ENCODE assay signal across 27 cellular contexts in the genomic region with DNA sequence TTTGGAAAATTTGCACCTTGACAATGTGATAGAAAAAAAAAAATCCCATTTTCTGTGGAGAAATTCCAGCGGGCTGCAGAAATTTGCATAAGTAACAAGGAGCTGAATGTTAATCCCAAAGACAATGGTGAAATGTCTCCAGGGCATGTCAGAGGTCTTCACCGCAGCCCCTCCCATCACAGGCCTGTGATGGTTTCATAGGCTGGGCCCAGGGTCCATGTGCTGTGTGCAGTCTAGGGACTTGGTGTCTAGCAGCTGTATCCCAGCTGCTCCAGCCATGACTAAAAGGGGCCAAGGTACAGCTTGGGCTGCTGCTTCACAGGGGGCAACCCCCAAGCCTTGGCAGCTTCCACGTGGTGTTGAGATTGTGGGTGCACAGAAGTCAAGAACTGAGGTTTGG.
"Had no signal": no experiment of that assay in that cellular context is flagged by ENCODE, and none has a peak within 500 bp of the region (broad histone marks: within the 10 kb centered on the region; RNA-seq: fewer than 3 reads in every experiment).

No MANE protein-coding gene starts in this region.

- H3K27me3 Mint-ChIP-seq: naive thymus-derived CD4-positive, alpha-beta T cell; natural killer cell treated with Interleukin-12 subunit alpha and Interleukin-12 subunit beta and Interleukin-15 and Interleukin-18, amount 100 ng/mL, for 72 hours; progenitor cell of endocrine pancreas; stimulated activated naive B cell treated with anti-CD40 and anti-IgM and Interleukin-4, amounts not matched to agents 10 μg/mL and 1 μg/mL and 100 μg/mL, for 72 hours had no signal

- H3K36me3 Mint-ChIP-seq: stimulated activated naive B cell treated with anti-CD40 and anti-IgM and Interleukin-4, amounts not matched to agents 10 μg/mL and 1 μg/mL and 100 μg/mL, for 72 hours had no signal

- H3K4me1 Mint-ChIP-seq: mesothelial cell of epicardium; naive thymus-derived CD4-positive, alpha-beta T cell had no signal

- H3K4me3 Mint-ChIP-seq: mesothelial cell of epicardium; naive thymus-derived CD4-positive, alpha-beta T cell; natural killer cell treated with Interleukin-12 subunit alpha and Interleukin-12 subunit beta and Interleukin-15 and Interleukin-18, amount 100 ng/mL, for 72 hours; stimulated activated naive B cell treated with anti-CD40 and anti-IgM and Interleukin-4, amounts not matched to agents 10 μg/mL and 1 μg/mL and 100 μg/mL, for 72 hours had no signal

- H3K79me2 ChIP-seq: hepatocyte had no signal

- H3K9me3 Mint-ChIP-seq: mesothelial cell of epicardium; natural killer cell treated with Interleukin-12 subunit alpha and Interleukin-12 subunit beta and Interleukin-15 and Interleukin-18, amount 100 ng/mL, for 72 hours had no signal

- ATAC-seq: heart right ventricle; left colon; left lung; lower lobe of right lung; naive thymus-derived CD4-positive, alpha-beta T cell; natural killer cell treated with Interleukin-12 subunit alpha and Interleukin-12 subunit beta and Interleukin-15 and Interleukin-18, amount 100 ng/mL, for 72 hours; right lobe of liver; stimulated activated naive B cell treated with anti-CD40 and anti-IgM and Interleukin-4, amounts not matched to agents 10 μg/mL and 1 μg/mL and 100 μg/mL, for 72 hours; stimulated activated naive CD8-positive, alpha-beta T cell treated with anti-CD3 and anti-CD28 coated beads, Interleukin-15, Interleukin-2, amounts not matched to agents 100 U/mL and 50 U/mL, for 24 hours; upper lobe of right lung had no signal

- H2AFZ ChIP-seq: hepatocyte had no signal

- H3K4me2 ChIP-seq: hepatocyte had no signal

- H3K36me3 ChIP-seq: left lung, lower lobe of right lung, ovary, right atrium auricular region, upper lobe of right lung had no signal

- DNase-seq: heart right ventricle; kidney; left colon; left lung; lower lobe of right lung; mammary epithelial cell; mesenchymal stem cell; naive thymus-derived CD4-positive, alpha-beta T cell; ovary; right lobe of liver; stimulated activated CD4-positive, alpha-beta T cell treated with anti-CD3 and anti-CD28 coated beads, Interleukin-12 subunit alpha, Interleukin-12 subunit beta, amount 100 ng/mL, for 4 hours; stimulated activated CD4-positive, alpha-beta T cell treated with anti-CD3 and anti-CD28 coated beads, Interleukin-15, amount 100 ng/mL, for 24 hours; stimulated activated CD4-positive, alpha-beta T cell treated with anti-CD3 and anti-CD28 coated beads, Interleukin-2, amount 100 ng/mL, for 24 hours; stimulated activated CD4-positive, alpha-beta T cell treated with anti-CD3 and anti-CD28 coated beads, Interleukin-4, amount 100 ng/mL, for 1 hour; stimulated activated naive B cell treated with anti-CD40 and anti-IgM and Interleukin-4, amounts not matched to agents 10 μg/mL and 1 μg/mL and 100 μg/mL, for 72 hours; stimulated activated naive CD8-positive, alpha-beta T cell treated with anti-CD3 and anti-CD28 coated beads, Interleukin-15, Interleukin-2, amounts not matched to agents 100 U/mL and 50 U/mL, for 24 hours; stomach; testis; tibial artery; trophoblast cell; upper lobe of right lung had no signal

- H3K27ac Mint-ChIP-seq: mesothelial cell of epicardium; naive thymus-derived CD4-positive, alpha-beta T cell; natural killer cell treated with Interleukin-12 subunit alpha and Interleukin-12 subunit beta and Interleukin-15 and Interleukin-18, amount 100 ng/mL, for 72 hours; stimulated activated naive B cell treated with anti-CD40 and anti-IgM and Interleukin-4, amounts not matched to agents 10 μg/mL and 1 μg/mL and 100 μg/mL, for 72 hours had no signal

- H3K27me3 ChIP-seq: heart right ventricle, hepatocyte, left lung, ovary, right atrium auricular region, right lobe of liver, stomach, testis, tibial artery, upper lobe of right lung had no signal

- H3K9me3 ChIP-seq: heart right ventricle, left lung, lower lobe of right lung, ovary, right atrium auricular region, right lobe of liver, stomach, testis, tibial artery, upper lobe of right lung had no signal

- H3K4me1 ChIP-seq: left lung, lower lobe of right lung, right atrium auricular region, stomach, testis, tibial artery, upper lobe of right lung had no signal

- H3K4me3 ChIP-seq: heart right ventricle, hepatocyte, left lung, lower lobe of right lung, ovary, right atrium auricular region, right lobe of liver, skin epidermis, stomach, testis, tibial artery, upper lobe of right lung had no signal

- H3K27ac ChIP-seq: heart right ventricle, hepatocyte, left lung, lower lobe of right lung, ovary, right atrium auricular region, right lobe of liver, skin epidermis, stomach, testis, tibial artery, upper lobe of right lung had no signal
